ENCODE assay signal across 11 cellular contexts in genomic region chr9:135137398-135137832, GRCh38. TPM values are rescaled to one million over a fixed set of nuclear protein-coding genes. Genes with fewer than 3 reads are reported as not detected.
DNase-seq lines count a peak whose midpoint lies in the region; ATAC-seq and TF ChIP-seq lines count a peak whose summit lies in the region.
"Had no signal": no experiment of that assay in that cellular context is flagged by ENCODE, and none has a peak within 500 bp of the region (broad histone marks: within the 10 kb centered on the region; RNA-seq: fewer than 3 reads in every experiment).

No MANE protein-coding gene starts in this region.

- no TSS peak for BruUV-seq in HCT116 (replicated peaks; lab: Mats Ljungman, UMichigan)

- H3K4me1 ChIP-seq in HCT116 (ENCODE audit: control insufficient read depth in 1 of 2, insufficient read depth in 2 of 2, low read length in 2 of 2): peaks cover 8 to 10% of the 10 kb centered on the region in 2 experiments; a peak in 3 of 4 replicates

- intact Hi-C loops in HCT116 (cut with micrococcal nuclease): no loop called here

- H3K4me2 ChIP-seq in HCT116 (ENCODE audit: low read length): peak overlapping the region; percentile 17; the same call in 1 of the 2 replicates

- no peaks in the 10 kb centered on the region for H3K9me2 ChIP-seq in HCT116 (ENCODE audit: insufficient read depth)

- H2AFZ ChIP-seq in HCT116 (ENCODE audit: low read depth, low read length, poor library complexity, severe bottlenecking): no peak overlapping the region

- H3K36me3 ChIP-seq in HCT116 (ENCODE audit: control insufficient read depth in 1 of 2, insufficient read depth in 2 of 2, low read length in 2 of 2): no peaks in the 10 kb centered on the region
- H3K36me3 ChIP-seq in brain microvascular endothelial cell (replicated peaks): no peaks in the 10 kb centered on the region

- H3K27ac ChIP-seq in HCT116 (ENCODE audit: low read depth, low read length) (no peak overlapping the region), brain microvascular endothelial cell (no peak overlapping the region)

- DNase-seq in HCT116 (ENCODE audit: low read depth, low spot score) (no peak), RPMI7951 (ENCODE audit: low read depth) (peak; percentile 66), fibroblast of pulmonary artery (ENCODE audit: low read depth) (peak; percentile 7), retina (peak; percentile 71), brain microvascular endothelial cell (no peak)
- DNase-seq: activated T-cell treated with anti-CD3 and anti-CD28 coated beads, Interleukin-2, amount 50 U/mL, for 24 hours; cortex of kidney; naive B cell; stimulated activated naive B cell treated with anti-CD40 and anti-IgM and Interleukin-4, amounts not matched to agents 10 μg/mL and 1 μg/mL and 100 μg/mL, for 72 hours had no signal

- CTCF ChIA-PET in HCT116 (lab: Charles Lee): no interaction called here

- no peaks in the 10 kb centered on the region for H3K9me3 ChIP-seq in HCT116 (ENCODE audit: control insufficient read depth in 1 of 2, insufficient read depth in 1 of 2, low read depth in 1 of 2, low read length in 2 of 2)

- TF ChIP-seq CTCF in HCT116 (IDR thresholded peaks at IDR 0.05 in 2 of 3, conservative IDR thresholded peaks at IDR 0.05 in 1 of 3; ENCODE audit: borderline replicate concordance in 1 of 3, insufficient read depth in 1 of 3, low read depth in 2 of 3, low read length in 2 of 3) (no peak), fibroblast of pulmonary artery (IDR thresholded peaks at IDR 0.05; ENCODE audit: low read length, missing control alignments) (no peak), brain microvascular endothelial cell (IDR thresholded peaks at IDR 0.05; ENCODE audit: low read depth, low read length, missing control alignments) (no peak)

- RAD21 ChIA-PET in HCT116 (lab: Charles Lee; ENCODE audit: low non-redundant PET in 1 of 2, low total read pairs in 2 of 2, uncharacterized antibody in 2 of 2, unreplicated experiment in 2 of 2): no interaction called here

- no peak for ATAC-seq in HCT116
- no peak for ATAC-seq in GM21825 (IDR thresholded peaks at IDR 0.05; ENCODE audit: unreplicated experiment)
- ATAC-seq in HG02973 (IDR thresholded peaks at IDR 0.05; ENCODE audit: unreplicated experiment): no peak
- ATAC-seq: stimulated activated naive B cell treated with anti-CD40 and anti-IgM and Interleukin-4, amounts not matched to agents 10 μg/mL and 1 μg/mL and 100 μg/mL, for 72 hours had no signal

- POLR2A ChIA-PET in HCT116 (lab: Charles Lee): no interaction called here

- no peak overlapping the region for H3K4me3 ChIP-seq in HCT116 (replicated peaks in 1 of 2; ENCODE audit: low read depth in 1 of 2, low read length in 2 of 2)
- no peak overlapping the region for H3K4me3 ChIP-seq in fibroblast of pulmonary artery (replicated peaks; ENCODE audit: low read depth, low read length)
- H3K4me3 ChIP-seq in brain microvascular endothelial cell (ENCODE audit: low read depth, low read length): no peak overlapping the region

- no peak overlapping the region for H3K9ac ChIP-seq in HCT116 (ENCODE audit: low read length)

- H4K20me1 ChIP-seq in HCT116 (ENCODE audit: insufficient read depth): no peaks in the 10 kb centered on the region

- H3K27me3 ChIP-seq in HCT116 (ENCODE audit: insufficient read depth, low read length) (peaks cover 1% of the 10 kb centered on the region; the same call in 1 of the 2 replicates), brain microvascular endothelial cell (replicated peaks) (no peaks in the 10 kb centered on the region)

- TF ChIP-seq RAD21 in HCT116 (IDR thresholded peaks at IDR 0.05; ENCODE audit: low read depth): no peak

- no peak for TF ChIP-seq POLR2A in HCT116 (IDR thresholded peaks at IDR 0.05; ENCODE audit: borderline replicate concordance, extremely low read depth, insufficient read depth, insufficient read length)

- H3K79me2 ChIP-seq in HCT116 (ENCODE audit: insufficient read depth, low read length): no peaks in the 10 kb centered on the region

- in situ Hi-C loops in brain microvascular endothelial cell (cut with HindIII; ENCODE audit: low pct_ligation_motif_present, low sequenced_read_pairs): no loop called here

TF ChIP-seq in HCT116, 20 proteins besides CTCF, POLR2A, EP300 and RAD21:
- TF ChIP-seq ELF1 (IDR thresholded peaks at IDR 0.05; ENCODE audit: borderline replicate concordance, low read depth) (no peak), JUND (IDR thresholded peaks at IDR 0.05) (no peak), EGR1 (IDR thresholded peaks at IDR 0.05; ENCODE audit: low read depth) (no peak), REST (IDR thresholded peaks at IDR 0.05; ENCODE audit: low read depth) (no peak), EZH2 (IDR thresholded peaks at IDR 0.05) (no peak), CBX3 (IDR thresholded peaks at IDR 0.05; ENCODE audit: low read depth) (no peak), SP1 (IDR thresholded peaks at IDR 0.05; ENCODE audit: low read depth) (no peak), FOSL1 (IDR thresholded peaks at IDR 0.05; ENCODE audit: low read depth) (no peak), SRF (IDR thresholded peaks at IDR 0.05; ENCODE audit: low read depth) (no peak), SIN3A (IDR thresholded peaks at IDR 0.05; ENCODE audit: low read depth) (no peak), ZFX (IDR thresholded peaks at IDR 0.05) (no peak), POLR2AphosphoS5 (IDR thresholded peaks at IDR 0.05; ENCODE audit: low read depth, low read length) (no peak)
TF ChIP-seq in HCT116: peak in this region for 0.

RNA-seq across cellular contexts. Expression of gene OLFM1, which starts 49.9 kb away (rescaled TPM):
- total RNA-seq in HCT116 (2021; ENCODE audit: unreplicated experiment): 3.5 TPM
- 3.5 and 4.6 TPM in 2 replicates for polyA plus RNA-seq in HCT116 (2012)
- total RNA-seq in RPMI7951 (2014; rRNA removed; shearing (Covaris generic)): 0.12 and 0.29 TPM in 2 replicates

Comparison
In these comparisons a context has a peak if more than half of its experiments do, and no peak if none do; other contexts are left out.
1. DNase-seq: peak in RPMI7951 (single experiment), fibroblast of pulmonary artery (single experiment) and retina (single experiment); none in HCT116 (single experiment) and brain microvascular endothelial cell (single experiment).